In genomic region chr15:34987982-34988873, GRCh38 we compare ENCODE assay signal across 1 cellular context.
TF ChIP-seq lines count a peak whose summit lies in the region.

TSS of gene ZNF770 (minus strand) at chr15:34988287. CDS start at chr15:34983434, 4,853 bp downstream.

TF ChIP-seq in HEK293, 187 proteins besides CTCF, POLR2A, EP300 and RAD21 (continued from another document and continues in another):
- TF ChIP-seq ZBTB26 (tag by site-specific recombination; optimal IDR thresholded peaks at IDR 0.05): peak; percentile 75
- no peak for TF ChIP-seq ZNF184 (tag by site-specific recombination; IDR thresholded peaks at IDR 0.05)
- TF ChIP-seq ZNF341 (tag by site-specific recombination; IDR thresholded peaks at IDR 0.05; ENCODE audit: low read depth): no peak
- TF ChIP-seq ZNF677 (tag by site-specific recombination; IDR thresholded peaks at IDR 0.05): peak; percentile 50; the same call in 1 of the 2 replicates
- no peak for TF ChIP-seq WT1 (tag by site-specific recombination; IDR thresholded peaks at IDR 0.05)
- no peak for TF ChIP-seq ZNF280C (tag by site-specific recombination; IDR thresholded peaks at IDR 0.05)
- TF ChIP-seq, protein P1, sequence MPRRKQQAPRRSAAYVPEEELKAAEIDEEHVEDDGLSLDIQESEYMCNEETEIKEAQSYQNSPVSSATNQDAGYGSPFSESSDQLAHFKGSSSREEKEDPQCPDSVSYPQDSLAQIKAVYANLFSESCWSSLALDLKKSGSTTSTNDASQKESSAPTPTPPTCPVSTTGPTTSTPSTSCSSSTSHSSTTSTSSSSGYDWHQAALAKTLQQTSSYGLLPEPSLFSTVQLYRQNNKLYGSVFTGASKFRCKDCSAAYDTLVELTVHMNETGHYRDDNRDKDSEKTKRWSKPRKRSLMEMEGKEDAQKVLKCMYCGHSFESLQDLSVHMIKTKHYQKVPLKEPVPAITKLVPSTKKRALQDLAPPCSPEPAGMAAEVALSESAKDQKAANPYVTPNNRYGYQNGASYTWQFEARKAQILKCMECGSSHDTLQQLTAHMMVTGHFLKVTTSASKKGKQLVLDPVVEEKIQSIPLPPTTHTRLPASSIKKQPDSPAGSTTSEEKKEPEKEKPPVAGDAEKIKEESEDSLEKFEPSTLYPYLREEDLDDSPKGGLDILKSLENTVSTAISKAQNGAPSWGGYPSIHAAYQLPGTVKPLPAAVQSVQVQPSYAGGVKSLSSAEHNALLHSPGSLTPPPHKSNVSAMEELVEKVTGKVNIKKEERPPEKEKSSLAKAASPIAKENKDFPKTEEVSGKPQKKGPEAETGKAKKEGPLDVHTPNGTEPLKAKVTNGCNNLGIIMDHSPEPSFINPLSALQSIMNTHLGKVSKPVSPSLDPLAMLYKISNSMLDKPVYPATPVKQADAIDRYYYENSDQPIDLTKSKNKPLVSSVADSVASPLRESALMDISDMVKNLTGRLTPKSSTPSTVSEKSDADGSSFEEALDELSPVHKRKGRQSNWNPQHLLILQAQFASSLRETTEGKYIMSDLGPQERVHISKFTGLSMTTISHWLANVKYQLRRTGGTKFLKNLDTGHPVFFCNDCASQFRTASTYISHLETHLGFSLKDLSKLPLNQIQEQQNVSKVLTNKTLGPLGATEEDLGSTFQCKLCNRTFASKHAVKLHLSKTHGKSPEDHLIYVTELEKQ (tag by site-specific recombination; IDR thresholded peaks at IDR 0.05; ENCODE audit: borderline replicate concordance): no peak
- TF ChIP-seq TRIM28 (IDR thresholded peaks at IDR 0.05; ENCODE audit: borderline replicate concordance, low read length): no peak
- TF ChIP-seq ZNF169 (tag by site-specific recombination; IDR thresholded peaks at IDR 0.05): no peak
- TF ChIP-seq ZNF843 (tag by site-specific recombination; IDR thresholded peaks at IDR 0.05): no peak
- no peak for TF ChIP-seq ZNF155 (tag by site-specific recombination; IDR thresholded peaks at IDR 0.05)
- 0 out of 2 replicates have a peak, but pooled peaks have one; percentile 28 for TF ChIP-seq ZBTB21 (tag by site-specific recombination; IDR thresholded peaks at IDR 0.05)
- no peak for TF ChIP-seq ZNF610 (tag by site-specific recombination; IDR thresholded peaks at IDR 0.05; ENCODE audit: borderline replicate concordance)
- TF ChIP-seq ZNF398 (tag by site-specific recombination; IDR thresholded peaks at IDR 0.05): no peak
- no peak for TF ChIP-seq ZNF571 (tag by site-specific recombination; IDR thresholded peaks at IDR 0.05)
- peak; percentile 80 for TF ChIP-seq ZNF561 (tag by site-specific recombination; IDR thresholded peaks at IDR 0.05; ENCODE audit: borderline replicate concordance)
- TF ChIP-seq ZBTB6 (tag by site-specific recombination; IDR thresholded peaks at IDR 0.05): peak; percentile 42
- TF ChIP-seq ZFP3 (tag by site-specific recombination; IDR thresholded peaks at IDR 0.05; ENCODE audit: low read depth): no peak
- TF ChIP-seq ZBTB10 (tag by site-specific recombination; IDR thresholded peaks at IDR 0.05): peak; percentile 86
- no peak for TF ChIP-seq ZNF248 (tag by site-specific recombination; IDR thresholded peaks at IDR 0.05)
- 0 out of 2 replicates have a peak, but pooled peaks have one; percentile 44 for TF ChIP-seq ZNF600 (tag by site-specific recombination; IDR thresholded peaks at IDR 0.05)
- no peak for TF ChIP-seq ZNF664 (tag by site-specific recombination; IDR thresholded peaks at IDR 0.05)
- no peak for TF ChIP-seq ZNF830 (tag by site-specific recombination; IDR thresholded peaks at IDR 0.05; ENCODE audit: low read depth)
- TF ChIP-seq KLF16 (tag by site-specific recombination; IDR thresholded peaks at IDR 0.05): no peak
- no peak for TF ChIP-seq HOXD13 (CRISPR knock-in tag; IDR thresholded peaks at IDR 0.05; ENCODE audit: borderline replicate concordance)
- TF ChIP-seq ZNF335 (tag by site-specific recombination; conservative IDR thresholded peaks at IDR 0.05): peak; percentile 95
- TF ChIP-seq ZNF555 (tag by site-specific recombination; conservative IDR thresholded peaks at IDR 0.05): no peak
- peak; percentile 90 for TF ChIP-seq ZBTB48 (tag by site-specific recombination; IDR thresholded peaks at IDR 0.05)
- no peak for TF ChIP-seq ZNF514 (tag by site-specific recombination; IDR thresholded peaks at IDR 0.05)
- no peak for TF ChIP-seq ZNF19 (tag by site-specific recombination; IDR thresholded peaks at IDR 0.05; ENCODE audit: low read depth)
- TF ChIP-seq ZNF133 (tag by site-specific recombination; IDR thresholded peaks at IDR 0.05): no peak
- peak; percentile 62; the same call in 1 of the 2 replicates for TF ChIP-seq ZEB2 (tag by site-specific recombination; IDR thresholded peaks at IDR 0.05)
- no peak for TF ChIP-seq ZNF221 (tag by site-specific recombination; IDR thresholded peaks at IDR 0.05; ENCODE audit: borderline replicate concordance)
- no peak for TF ChIP-seq ZNF747 (tag by site-specific recombination; IDR thresholded peaks at IDR 0.05)
- TF ChIP-seq HOXA7 (CRISPR knock-in tag; IDR thresholded peaks at IDR 0.05; ENCODE audit: borderline replicate concordance): no peak
- no peak for TF ChIP-seq ZSCAN4 (tag by site-specific recombination; IDR thresholded peaks at IDR 0.05)
- TF ChIP-seq ZNF623 (tag by site-specific recombination; IDR thresholded peaks at IDR 0.05): 0 out of 2 replicates have a peak, but pooled peaks have one; percentile 10
- no peak for TF ChIP-seq ZNF354C (tag by site-specific recombination; IDR thresholded peaks at IDR 0.05; ENCODE audit: borderline replicate concordance, low read depth)
- TF ChIP-seq ZNF16 (tag by site-specific recombination; IDR thresholded peaks at IDR 0.05; ENCODE audit: low read depth): no peak
- TF ChIP-seq ZNF449 (tag by site-specific recombination; IDR thresholded peaks at IDR 0.05): 0 out of 2 replicates have a peak, but pooled peaks have one; percentile 30
- TF ChIP-seq ZNF560 (tag by site-specific recombination; IDR thresholded peaks at IDR 0.05; ENCODE audit: borderline replicate concordance): no peak
- TF ChIP-seq ZNF658 (tag by site-specific recombination; IDR thresholded peaks at IDR 0.05): no peak
- no peak for TF ChIP-seq KLF9 (tag by site-specific recombination; IDR thresholded peaks at IDR 0.05; ENCODE audit: low read depth)
- TF ChIP-seq ZNF521 (tag by site-specific recombination; IDR thresholded peaks at IDR 0.05): no peak
- TF ChIP-seq ZNF792 (tag by site-specific recombination; IDR thresholded peaks at IDR 0.05): no peak
- TF ChIP-seq ZNF785 (tag by site-specific recombination; IDR thresholded peaks at IDR 0.05): 0 out of 2 replicates have a peak, but pooled peaks have one; percentile 74
- TF ChIP-seq TCF7L2 (IDR thresholded peaks at IDR 0.05; ENCODE audit: borderline replicate concordance, low read depth, low read length): no peak
- TF ChIP-seq ZNF121 (tag by site-specific recombination; IDR thresholded peaks at IDR 0.05): no peak
- TF ChIP-seq ZNF629 (tag by site-specific recombination; IDR thresholded peaks at IDR 0.05): no peak
- TF ChIP-seq MEIS1 (CRISPR knock-in tag; IDR thresholded peaks at IDR 0.05; ENCODE audit: borderline replicate concordance): no peak
- TF ChIP-seq, protein P2, sequence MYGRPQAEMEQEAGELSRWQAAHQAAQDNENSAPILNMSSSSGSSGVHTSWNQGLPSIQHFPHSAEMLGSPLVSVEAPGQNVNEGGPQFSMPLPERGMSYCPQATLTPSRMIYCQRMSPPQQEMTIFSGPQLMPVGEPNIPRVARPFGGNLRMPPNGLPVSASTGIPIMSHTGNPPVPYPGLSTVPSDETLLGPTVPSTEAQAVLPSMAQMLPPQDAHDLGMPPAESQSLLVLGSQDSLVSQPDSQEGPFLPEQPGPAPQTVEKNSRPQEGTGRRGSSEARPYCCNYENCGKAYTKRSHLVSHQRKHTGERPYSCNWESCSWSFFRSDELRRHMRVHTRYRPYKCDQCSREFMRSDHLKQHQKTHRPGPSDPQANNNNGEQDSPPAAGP (tag by site-specific recombination; IDR thresholded peaks at IDR 0.05): peak; percentile 78; the same call in 1 of the 2 replicates
